Comparison of ENCODE assay signal across 15 cellular contexts in the genomic region with DNA sequence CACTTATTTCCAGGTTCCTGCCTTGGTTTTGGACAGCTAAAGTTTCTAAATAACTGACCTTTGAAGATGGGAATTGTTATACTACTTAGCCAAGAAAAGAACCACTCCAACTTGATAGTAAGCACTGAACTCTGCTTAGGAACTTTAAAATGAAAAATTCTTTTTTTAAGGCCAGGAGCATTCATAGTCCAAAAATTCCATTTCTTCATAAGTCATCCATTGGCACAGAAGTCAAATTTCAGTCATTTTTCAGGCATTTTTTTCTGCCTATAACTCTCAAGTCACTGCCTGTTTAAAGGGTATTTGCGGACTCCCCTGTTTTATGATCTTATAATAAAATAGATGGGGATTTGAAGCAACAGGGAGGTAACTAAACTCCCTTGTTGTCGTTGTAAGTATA.
DNase-seq lines count a peak whose midpoint lies in the region; ATAC-seq and TF ChIP-seq lines count a peak whose summit lies in the region.
"Had no signal": no experiment of that assay in that cellular context is flagged by ENCODE, and none has a peak within 500 bp of the region (broad histone marks: within the 10 kb centered on the region; RNA-seq: fewer than 3 reads in every experiment).

No MANE protein-coding gene starts in this region.

- peak; percentile 48 for DNase-seq in BJ (ENCODE audit: low read depth)
- DNase-seq in ascending aorta (ENCODE audit: low spot score in 2 of 2), result no peak
- DNase-seq in iris pigment epithelial cell (ENCODE audit: low read depth), result peak; percentile 9
- no peak for DNase-seq in uterus
- no peak for DNase-seq in hepatic stellate cell (ENCODE audit: low spot score)
- DNase-seq: CD4-positive, alpha-beta T cell; GOT3; NCI-H1092 treated with DMSO at 0.1 percent for 48 hours; NCI-H2081 treated with DMSO at 0.1 percent for 48 hours; NCI-H510A; NCI-H774; PC-3; SJCRH30 had no signal

- no peak for TF ChIP-seq POLR2A in uterus (IDR thresholded peaks at IDR 0.05)

- no peaks in the 10 kb centered on the region for H3K36me3 ChIP-seq in BJ (ENCODE audit: control insufficient read depth, insufficient read depth, low read length)
- no peaks in the 10 kb centered on the region for H3K36me3 ChIP-seq in ascending aorta
- no peaks in the 10 kb centered on the region for H3K36me3 ChIP-seq in uterus
- H3K36me3 ChIP-seq: SJCRH30 had no signal

- H3K4me3 ChIP-seq in BJ (ENCODE audit: low read depth, low read length), result no peak overlapping the region
- H3K4me3 ChIP-seq in ascending aorta, result no peak overlapping the region
- H3K4me3 ChIP-seq in uterus, result no peak overlapping the region
- H3K4me3 ChIP-seq: SJCRH30 had no signal

- H3K27me3 ChIP-seq in BJ (ENCODE audit: control insufficient read depth, insufficient read depth, low read length), result no peaks in the 10 kb centered on the region
- H3K27me3 ChIP-seq in ascending aorta, result no peaks in the 10 kb centered on the region
- H3K27me3 ChIP-seq in uterus, result no peaks in the 10 kb centered on the region
- H3K27me3 ChIP-seq: SJCRH30 had no signal

- intact Hi-C loops in ascending aorta (cut with DNase I) (no loop called here), uterus (cut with DNase I; ENCODE audit: low total_unique reads) (no loop called here)

- ATAC-seq in GM19397 (IDR thresholded peaks at IDR 0.05; ENCODE audit: unreplicated experiment), result no peak
- ATAC-seq in HG03342 (IDR thresholded peaks at IDR 0.05; ENCODE audit: unreplicated experiment), result no peak
- ATAC-seq: PC-3 had no signal

- CTCF ChIA-PET in BJ (lab: Yijun Ruan, JAX), result no interaction called here

- H3K27ac ChIP-seq in ascending aorta (peak overlapping the region; percentile 31 to 62), uterus (peak overlapping the region; percentile 50 to 69)
- H3K27ac ChIP-seq: SJCRH30 had no signal

- POLR2A ChIA-PET in BJ (lab: Charles Lee), result no interaction called here

- no peaks in the 10 kb centered on the region for H3K9me3 ChIP-seq in ascending aorta
- H3K9me3 ChIP-seq in uterus, result no peaks in the 10 kb centered on the region
- H3K9me3 ChIP-seq: SJCRH30 had no signal

- H3K4me1 ChIP-seq in ascending aorta (peaks cover 0 to 17% of the 10 kb centered on the region in 2 donors), uterus (peaks cover 0 to 7% of the 10 kb centered on the region in 2 donors)
- H3K4me1 ChIP-seq: SJCRH30 had no signal

- TF ChIP-seq CTCF in BJ (IDR thresholded peaks at IDR 0.05; ENCODE audit: insufficient read depth, low read depth, low read length), result no peak
- no peak for TF ChIP-seq CTCF in ascending aorta (IDR thresholded peaks at IDR 0.05)
- TF ChIP-seq CTCF in uterus (IDR thresholded peaks at IDR 0.05), result no peak

Comparison
In these comparisons a context has a peak if more than half of its experiments do, and no peak if none do; other contexts are left out.
1. DNase-seq: peak in BJ (single experiment) and iris pigment epithelial cell (single experiment); none in ascending aorta (0 of 2), uterus (0 of 2) and hepatic stellate cell (single experiment).